In the genomic region with DNA sequence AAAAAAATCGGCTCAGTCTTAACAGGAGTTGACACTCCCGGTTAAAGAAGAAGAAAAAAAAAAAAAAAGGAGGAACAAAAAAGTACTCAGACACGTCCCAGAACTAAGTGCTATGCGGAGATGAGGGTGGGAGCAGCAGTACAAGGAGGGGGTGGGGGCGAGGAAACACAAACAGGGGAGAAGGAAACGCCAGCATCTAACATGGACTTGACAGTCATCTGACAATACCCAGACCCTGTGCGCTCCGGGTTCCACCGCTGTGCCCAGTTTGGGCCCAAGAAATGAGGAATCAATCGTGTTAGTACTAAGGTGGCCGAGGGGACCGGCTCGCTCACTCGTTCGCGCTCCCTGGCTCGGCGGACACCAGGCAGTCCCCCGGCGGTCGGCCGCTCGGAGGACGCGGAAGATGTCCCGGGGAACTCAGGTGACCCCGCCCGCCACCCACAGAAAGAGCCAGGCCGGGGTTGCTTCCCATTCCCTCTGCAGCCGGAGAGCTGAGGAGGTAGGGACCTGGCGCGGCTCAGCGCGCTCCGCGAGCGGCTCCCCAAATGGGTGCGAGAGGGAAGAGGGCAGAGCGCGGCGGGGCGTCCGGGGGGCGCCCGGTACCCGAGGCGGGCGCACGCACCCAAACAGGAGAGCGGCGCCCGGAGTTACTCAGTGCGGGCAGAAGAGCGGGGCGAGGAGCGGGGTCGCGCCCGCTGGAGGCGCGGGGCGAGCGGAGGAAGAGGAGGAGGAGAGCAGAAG, we compare ENCODE assay signal across 9 cellular contexts. TPM values are rescaled to one million over a fixed set of nuclear protein-coding genes. Genes with fewer than 3 reads are reported as not detected.
DNase-seq lines count a peak whose midpoint lies in the region; ATAC-seq and TF ChIP-seq lines count a peak whose summit lies in the region.
"Had no signal": no experiment of that assay in that cellular context is flagged by ENCODE, and none has a peak within 500 bp of the region (broad histone marks: within the 10 kb centered on the region; RNA-seq: fewer than 3 reads in every experiment).

No MANE protein-coding gene starts in this region.

- intact Hi-C loops in Calu3 (cut with micrococcal nuclease; ENCODE audit: unreplicated experiment): no loop called here

- no TSS peak for BruUV-seq in Calu3 (replicated peaks; lab: Mats Ljungman, UMichigan)

- DNase-seq in Daoy (ENCODE audit: low read depth) (peak; percentile 47), fibroblast of peridontal ligament (ENCODE audit: extremely low read depth) (peak; percentile 29), osteoblast (ENCODE audit: insufficient read length, low spot score, missing footprints) (no peak), activated gamma-delta T cell (lab: John Stamatoyannopoulos, UW) (no peak), pons (ENCODE audit: low spot score) (no peak), Calu3 (no peak)

- H3K36me3 ChIP-seq in osteoblast (ENCODE audit: insufficient read depth, low read length): peaks cover 8% of the 10 kb centered on the region

- no peak overlapping the region for H3K27ac Mint-ChIP-seq in Calu3 (ENCODE audit: unreplicated experiment)

- peak overlapping the region; percentile 41 for H3K27ac ChIP-seq in osteoblast (ENCODE audit: low read depth, low read length)

- peaks cover 9% of the 10 kb centered on the region for H3K36me3 Mint-ChIP-seq in Calu3 (ENCODE audit: insufficient read depth, unreplicated experiment)

- peaks cover 17% of the 10 kb centered on the region for H3K4me1 ChIP-seq in osteoblast (ENCODE audit: insufficient read depth, low read length)

- TF ChIP-seq CTCF in osteoblast (IDR thresholded peaks at IDR 0.05; ENCODE audit: extremely low read depth, low read depth, low read length) (no peak), Calu3 (IDR thresholded peaks at IDR 0.05; ENCODE audit: unreplicated experiment) (no peak)

- no peaks in the 10 kb centered on the region for H3K9me3 ChIP-seq in osteoblast (ENCODE audit: low read depth, low read length)

- peak overlapping the region; percentile 6 for H2AFZ ChIP-seq in osteoblast (ENCODE audit: low read length)

- peaks cover 38% of the 10 kb centered on the region for H4K20me1 ChIP-seq in osteoblast (ENCODE audit: insufficient read depth, low read length)

- peak overlapping the region; percentile 91 for H3K4me2 ChIP-seq in osteoblast (ENCODE audit: insufficient read depth, low read length)

- ATAC-seq in SK-N-SH treated with all-trans-retinoic acid at 6 μM for 48 hours: peak; percentile 37
- ATAC-seq in HG03571 (IDR thresholded peaks at IDR 0.05; ENCODE audit: unreplicated experiment): no peak

- peaks cover 8% of the 10 kb centered on the region for H3K9me3 Mint-ChIP-seq in Calu3 (ENCODE audit: low read depth, unreplicated experiment)

- H3K4me3 Mint-ChIP-seq in Calu3 (ENCODE audit: low read depth, unreplicated experiment): no peak overlapping the region

- no peaks in the 10 kb centered on the region for H3K4me1 Mint-ChIP-seq in Calu3 (ENCODE audit: low read depth, unreplicated experiment)

- H3K27me3 ChIP-seq in osteoblast (ENCODE audit: insufficient read depth, low read length): no peaks in the 10 kb centered on the region

- H3K79me2 ChIP-seq in osteoblast (ENCODE audit: insufficient read depth, low read length): peaks cover 68% of the 10 kb centered on the region

- H3K27me3 Mint-ChIP-seq in Calu3 (ENCODE audit: unreplicated experiment): no peaks in the 10 kb centered on the region

- peak overlapping the region; percentile 85 for H3K4me3 ChIP-seq in osteoblast (ENCODE audit: insufficient read depth, low read length)
- H3K4me3 ChIP-seq: K562 had no signal

- CTCF ChIA-PET in Calu3 (lab: Charles Lee): no interaction called here

TF ChIP-seq in SK-N-SH treated with all-trans-retinoic acid at 6 μM for 48 hours, 23 proteins besides CTCF, POLR2A, EP300 and RAD21:
- TF ChIP-seq POU6F1 (CRISPR knock-in tag; IDR thresholded peaks at IDR 0.05; ENCODE audit: borderline replicate concordance, low read depth): no peak
- TF ChIP-seq ISL1 (CRISPR knock-in tag; IDR thresholded peaks at IDR 0.05): no peak
- no peak for TF ChIP-seq SNAI2 (CRISPR knock-in tag; IDR thresholded peaks at IDR 0.05)
- TF ChIP-seq RARB (CRISPR knock-in tag; IDR thresholded peaks at IDR 0.05): no peak
- no peak for TF ChIP-seq TSHZ2 (CRISPR knock-in tag; IDR thresholded peaks at IDR 0.05)
- no peak for TF ChIP-seq ZNF8 (CRISPR knock-in tag; IDR thresholded peaks at IDR 0.05)
- TF ChIP-seq ZC3H10 (CRISPR knock-in tag; IDR thresholded peaks at IDR 0.05): no peak
- TF ChIP-seq CREB5 (CRISPR knock-in tag; IDR thresholded peaks at IDR 0.05; ENCODE audit: low read depth): no peak
TF ChIP-seq in SK-N-SH treated with all-trans-retinoic acid at 6 μM for 48 hours: peak in this region for 0.

RNA-seq across cellular contexts. Expression of gene TSHZ3, which starts 0.6 kb away (rescaled TPM):
- 1.8 and 2.9 TPM in 2 replicates for total RNA-seq in Daoy (2014; rRNA removed; shearing (Covaris generic))
- 7.6 and 9.4 TPM in 2 replicates for total RNA-seq in osteoblast
- not detected in 2 replicates for total RNA-seq in Calu3 (2022)

Comparison
In these comparisons a context has a peak if more than half of its experiments do, and no peak if none do; other contexts are left out.
1. DNase-seq: peak in Daoy (single experiment) and fibroblast of peridontal ligament (single experiment); none in osteoblast (single experiment), activated gamma-delta T cell (single experiment), pons (single experiment) and Calu3 (single experiment).